In genomic region chr14:85537526-85537925, GRCh38 we compare ENCODE assay signal across 18 cellular contexts. TPM values are rescaled to one million over a fixed set of nuclear protein-coding genes. Genes with fewer than 3 reads are reported as not detected.
"Had no signal": no experiment of that assay in that cellular context is flagged by ENCODE, and none has a peak within 500 bp of the region (broad histone marks: within the 10 kb centered on the region; RNA-seq: fewer than 3 reads in every experiment).

No MANE protein-coding gene starts in this region.

- DNase-seq: activated naive CD4-positive, alpha-beta T cell treated with anti-CD3 and anti-CD28 coated beads for 36 hours; activated naive CD8-positive, alpha-beta T cell treated with anti-CD3 and anti-CD28 coated beads, Interleukin-2, amount 50 U/mL, for 24 hours; esophagus squamous epithelium; heart right ventricle; natural killer cell; occipital lobe; stimulated activated CD4-positive, alpha-beta T cell treated with anti-CD3 and anti-CD28 coated beads, Interleukin-12 subunit alpha, Interleukin-12 subunit beta, amount 100 ng/mL, for 4 hours; stimulated activated CD4-positive, alpha-beta T cell treated with anti-CD3 and anti-CD28 coated beads, Interleukin-2, amount 100 ng/mL, for 24 hours; stomach; testis; upper lobe of right lung had no signal

- FAIRE-seq: frontal cortex had no signal

- H3K4me1 ChIP-seq: prostate gland, testis had no signal

- H3K27me3 ChIP-seq: ascending aorta, SJSA1, testis had no signal

- ATAC-seq: activated naive CD8-positive, alpha-beta T cell treated with anti-CD3 and anti-CD28 coated beads, Interleukin-2, amount 50 U/mL, for 24 hours; heart right ventricle; natural killer cell; sciatic nerve; upper lobe of right lung had no signal

- H3K9me3 Mint-ChIP-seq: activated naive CD4-positive, alpha-beta T cell treated with anti-CD3 and anti-CD28 coated beads for 36 hours; activated naive CD8-positive, alpha-beta T cell treated with anti-CD3 and anti-CD28 coated beads, Interleukin-2, amount 50 U/mL, for 24 hours; natural killer cell had no signal

- H3K36me3 ChIP-seq: ascending aorta, esophagus squamous epithelium, heart right ventricle, prostate gland, stomach, upper lobe of right lung had no signal

- H3K27ac Mint-ChIP-seq: activated naive CD4-positive, alpha-beta T cell treated with anti-CD3 and anti-CD28 coated beads for 36 hours; activated naive CD8-positive, alpha-beta T cell treated with anti-CD3 and anti-CD28 coated beads, Interleukin-2, amount 50 U/mL, for 24 hours; natural killer cell had no signal

- H3K9me3 ChIP-seq: ascending aorta, esophagus squamous epithelium, heart right ventricle, prostate gland, SJSA1, stomach, testis, upper lobe of right lung had no signal

- H3K36me3 Mint-ChIP-seq: natural killer cell had no signal

- H3K4me3 ChIP-seq: ascending aorta, heart right ventricle, lung, prostate gland, SJSA1, stomach, testis, upper lobe of right lung had no signal

- H3K27ac ChIP-seq: ascending aorta, heart right ventricle, prostate gland, SJSA1, upper lobe of right lung had no signal

- H3K4me3 Mint-ChIP-seq: activated naive CD4-positive, alpha-beta T cell treated with anti-CD3 and anti-CD28 coated beads for 36 hours; activated naive CD8-positive, alpha-beta T cell treated with anti-CD3 and anti-CD28 coated beads, Interleukin-2, amount 50 U/mL, for 24 hours; natural killer cell had no signal

RNA-seq across cellular contexts. Expression of gene FLRT2, which starts 7.6 kb away (rescaled TPM):
- total RNA-seq: activated CD8-positive, alpha-beta memory T cell treated with anti-CD3 and anti-CD28 coated beads for 36 hours; activated naive CD4-positive, alpha-beta T cell treated with anti-CD3 and anti-CD28 coated beads for 36 hours; natural killer cell had no signal
